8 cellular contexts compared by ENCODE assay signal in the genomic region with DNA sequence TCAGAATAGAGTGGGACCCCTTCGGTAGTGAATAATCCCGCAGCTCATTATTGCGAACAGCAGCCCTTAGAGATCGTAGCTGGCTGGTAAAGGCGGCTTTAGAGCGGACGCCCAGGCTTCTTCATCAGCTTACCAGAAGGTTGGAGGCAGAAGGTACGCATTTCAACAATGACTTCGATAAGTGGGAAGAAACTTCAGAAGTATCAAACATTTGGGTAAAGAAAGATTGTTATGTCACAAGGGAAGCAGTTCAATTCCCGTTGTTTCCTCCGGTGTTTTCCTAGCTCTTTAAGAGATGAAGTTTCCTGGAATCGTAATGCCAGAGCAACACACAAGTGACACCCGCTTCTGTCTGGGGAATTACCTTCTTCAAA.
DNase-seq lines count a peak whose midpoint lies in the region; ATAC-seq and TF ChIP-seq lines count a peak whose summit lies in the region.
"Had no signal": no experiment of that assay in that cellular context is flagged by ENCODE, and none has a peak within 500 bp of the region (broad histone marks: within the 10 kb centered on the region; RNA-seq: fewer than 3 reads in every experiment).

No MANE protein-coding gene starts in this region.

- CTCF ChIA-PET in activated CD8-positive, alpha-beta T cell treated with anti-CD3 and anti-CD28 coated beads, Interleukin-2, amount 10 ng/mL, durations not matched to agents 7 days and 5 days (lab: Charles Lee) = interaction anchor here (1.1 to 1.4 kb wide), 3 partner anchors 73 to 280 kb away, joined by 3 to 4 read pairs (median 4); partner anchors contain the start of gene POM121L2

- no peak for TF ChIP-seq CTCF in GM12875 (IDR thresholded peaks at IDR 0.05; ENCODE audit: borderline replicate concordance, insufficient read depth, low read depth, low read length)
- TF ChIP-seq CTCF in nephron progenitor cell (IDR thresholded peaks at IDR 0.05) = no peak

- H3K27ac Mint-ChIP-seq in activated CD8-positive, alpha-beta T cell treated with anti-CD3 and anti-CD28 coated beads, Interleukin-2, amount 10 ng/mL, durations not matched to agents 7 days and 5 days = no peak overlapping the region
- H3K27ac Mint-ChIP-seq in nephron progenitor cell = no peak overlapping the region

- H3K9me3 Mint-ChIP-seq in activated CD8-positive, alpha-beta T cell treated with anti-CD3 and anti-CD28 coated beads, Interleukin-2, amount 10 ng/mL, durations not matched to agents 7 days and 5 days (ENCODE audit: insufficient read depth) = no peaks in the 10 kb centered on the region
- H3K9me3 Mint-ChIP-seq in nephron progenitor cell = no peaks in the 10 kb centered on the region

- H3K4me3 Mint-ChIP-seq in activated CD8-positive, alpha-beta T cell treated with anti-CD3 and anti-CD28 coated beads, Interleukin-2, amount 10 ng/mL, durations not matched to agents 7 days and 5 days = no peak overlapping the region
- no peak overlapping the region for H3K4me3 Mint-ChIP-seq in nephron progenitor cell

- peak; percentile 12 for ATAC-seq in HG03558 (IDR thresholded peaks at IDR 0.05; ENCODE audit: extremely low read depth, unreplicated experiment)
- ATAC-seq in activated CD8-positive, alpha-beta T cell treated with anti-CD3 and anti-CD28 coated beads, Interleukin-2, amount 10 ng/mL, durations not matched to agents 7 days and 5 days = peak; percentile 32
- ATAC-seq in GM18517 (IDR thresholded peaks at IDR 0.05; ENCODE audit: unreplicated experiment) = no peak

- H3K27me3 Mint-ChIP-seq in activated CD8-positive, alpha-beta T cell treated with anti-CD3 and anti-CD28 coated beads, Interleukin-2, amount 10 ng/mL, durations not matched to agents 7 days and 5 days (ENCODE audit: low read depth) = peaks cover 18% of the 10 kb centered on the region
- peaks cover 3% of the 10 kb centered on the region for H3K27me3 Mint-ChIP-seq in nephron progenitor cell (ENCODE audit: low read depth, poor library complexity)

- H3K36me3 Mint-ChIP-seq in activated CD8-positive, alpha-beta T cell treated with anti-CD3 and anti-CD28 coated beads, Interleukin-2, amount 10 ng/mL, durations not matched to agents 7 days and 5 days (ENCODE audit: low read depth) = no peaks in the 10 kb centered on the region
- H3K36me3 Mint-ChIP-seq in nephron progenitor cell (ENCODE audit: low read depth) = no peaks in the 10 kb centered on the region

- POLR2A ChIA-PET in activated CD8-positive, alpha-beta T cell treated with anti-CD3 and anti-CD28 coated beads, Interleukin-2, amount 10 ng/mL, durations not matched to agents 7 days and 5 days (lab: Charles Lee) = interaction anchor here (0.5 kb wide), 1 partner anchor 88 kb away, joined by 4 read pairs; no protein-coding TSS in a partner anchor

- peak; percentile 31 for DNase-seq in activated CD8-positive, alpha-beta T cell treated with anti-CD3 and anti-CD28 coated beads, Interleukin-2, amount 10 ng/mL, durations not matched to agents 7 days and 5 days
- DNase-seq in nephron progenitor cell (peak; percentile 27), NCI-H187 treated with DMSO at 0.1 percent for 48 hours (lab: John Stamatoyannopoulos, UW) (no peak)
- DNase-seq in stimulated activated CD4-positive, alpha-beta T cell treated with anti-CD3 and anti-CD28 coated beads, Interleukin-15, amount 100 ng/mL, for 24 hours = no peak

- H3K4me3 ChIP-seq in GM12875 (ENCODE audit: low read depth, low read length) = peak overlapping the region; percentile 38
- H3K4me3 ChIP-seq: vagina had no signal

- H3K4me1 Mint-ChIP-seq in activated CD8-positive, alpha-beta T cell treated with anti-CD3 and anti-CD28 coated beads, Interleukin-2, amount 10 ng/mL, durations not matched to agents 7 days and 5 days (ENCODE audit: low read depth) = peaks cover 3% of the 10 kb centered on the region
- no peaks in the 10 kb centered on the region for H3K4me1 Mint-ChIP-seq in nephron progenitor cell

Comparison
In these comparisons a context has a peak if more than half of its experiments do, and no peak if none do; other contexts are left out.
1. DNase-seq: peak in activated CD8-positive, alpha-beta T cell treated with anti-CD3 and anti-CD28 coated beads, Interleukin-2, amount 10 ng/mL, durations not matched to agents 7 days and 5 days (single experiment) and nephron progenitor cell (single experiment); none in NCI-H187 treated with DMSO at 0.1 percent for 48 hours (single experiment) and stimulated activated CD4-positive, alpha-beta T cell treated with anti-CD3 and anti-CD28 coated beads, Interleukin-15, amount 100 ng/mL, for 24 hours (single experiment).